10 cellular contexts compared by ENCODE assay signal in the genomic region with DNA sequence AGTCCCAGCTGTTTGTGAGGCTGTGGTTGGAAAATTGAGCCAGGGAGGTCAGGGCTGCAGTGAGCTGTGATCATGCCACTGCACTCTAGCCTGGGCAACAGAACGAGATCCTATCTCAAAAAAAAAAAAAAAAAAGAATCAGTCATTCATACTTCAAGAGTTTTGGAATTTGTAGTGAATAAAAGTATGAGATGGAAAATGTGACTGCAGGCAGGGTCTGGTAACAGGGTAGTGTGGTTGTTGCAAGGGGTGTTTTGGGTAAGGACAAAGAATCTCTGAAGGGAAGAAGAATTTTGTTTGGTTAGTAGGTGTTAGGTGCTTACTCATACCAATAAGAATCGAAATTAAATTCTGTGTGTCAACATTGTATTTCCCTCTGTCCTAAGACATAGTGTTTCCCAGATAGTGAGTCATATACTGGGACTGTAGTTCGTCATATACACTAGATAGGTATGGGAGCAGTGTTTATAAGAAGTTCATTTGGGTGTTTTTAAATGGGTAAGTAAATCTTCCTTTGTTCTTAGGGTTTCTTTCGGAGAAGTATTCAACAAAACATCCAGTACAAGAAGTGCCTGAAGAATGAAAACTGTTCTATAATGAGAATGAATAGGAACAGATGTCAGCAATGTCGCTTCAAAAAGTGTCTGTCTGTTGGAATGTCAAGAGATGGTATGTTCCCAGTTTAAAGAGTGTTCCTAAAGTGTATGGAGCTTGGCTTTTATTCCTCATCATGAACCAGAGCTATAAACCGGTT. TPM values are rescaled to one million over a fixed set of nuclear protein-coding genes. Genes with fewer than 3 reads are reported as not detected.
A peak's percentile ranks its signal among the peaks of the same experiment; 100 is the strongest.
DNase-seq lines count a peak whose midpoint lies in the region; ATAC-seq and TF ChIP-seq lines count a peak whose summit lies in the region.
"Had no signal": no experiment of that assay in that cellular context is flagged by ENCODE, and none has a peak within 500 bp of the region (broad histone marks: within the 10 kb centered on the region; RNA-seq: fewer than 3 reads in every experiment).

No MANE protein-coding gene starts in this region.

- no peak overlapping the region for H2AFZ ChIP-seq in GM23338

- H3K4me1 Mint-ChIP-seq in GM23338 (no peaks in the 10 kb centered on the region), immature natural killer cell (peaks cover 25 to 47% of the 10 kb centered on the region in 2 donors)
- peaks cover 6% of the 10 kb centered on the region for H3K4me1 Mint-ChIP-seq in activated T-helper 2 cell treated with anti-CD3 and anti-CD28 coated beads, Interferon-gamma antibody, Interleukin-2, Interleukin-4, amounts not matched to agents 10 μg/mL and 5 μg/mL and 100 μg/mL, durations not matched to agents 14 hours and 24 hours and 36 hours (ENCODE audit: low read depth)

- peaks cover 11% of the 10 kb centered on the region; the same call in 1 of the 2 replicates for H4K20me1 ChIP-seq in GM23338 (replicated peaks; ENCODE audit: insufficient read depth)

- H3F3A ChIP-seq in GM23338 (replicated peaks; ENCODE audit: low read depth) = 0 out of 2 replicates have a peak, but pooled peaks cover 5% of the 10 kb centered on the region

- no peaks in the 10 kb centered on the region for H3K4me1 ChIP-seq in GM23338 (ENCODE audit: insufficient read depth)

- H3K27ac Mint-ChIP-seq in GM23338 = no peak overlapping the region
- H3K27ac Mint-ChIP-seq in activated T-helper 2 cell treated with anti-CD3 and anti-CD28 coated beads, Interferon-gamma antibody, Interleukin-2, Interleukin-4, amounts not matched to agents 10 μg/mL and 5 μg/mL and 100 μg/mL, durations not matched to agents 14 hours and 24 hours and 36 hours = peak overlapping the region; percentile 18
- peak overlapping the region; percentile 1 to 61 (median 20) for H3K27ac Mint-ChIP-seq in immature natural killer cell
- H3K27ac Mint-ChIP-seq: endodermal cell had no signal

- peaks cover 35% of the 10 kb centered on the region for H3K79me2 ChIP-seq in GM23338 (replicated peaks; ENCODE audit: insufficient read depth)

- H3K36me3 ChIP-seq in GM23338 (ENCODE audit: insufficient read depth) = peaks cover 10% of the 10 kb centered on the region

- H3K27me3 ChIP-seq in GM23338 (ENCODE audit: insufficient read depth) = no peaks in the 10 kb centered on the region

- ATAC-seq in GM23338 (no peak), HG03439 (IDR thresholded peaks at IDR 0.05; ENCODE audit: unreplicated experiment) (no peak)

- H3K36me3 Mint-ChIP-seq in GM23338 (ENCODE audit: low read depth) (peaks cover 66% of the 10 kb centered on the region), immature natural killer cell (peaks cover 25 to 52% (median 26%) of the 10 kb centered on the region in 3 donors)
- H3K36me3 Mint-ChIP-seq in activated T-helper 2 cell treated with anti-CD3 and anti-CD28 coated beads, Interferon-gamma antibody, Interleukin-2, Interleukin-4, amounts not matched to agents 10 μg/mL and 5 μg/mL and 100 μg/mL, durations not matched to agents 14 hours and 24 hours and 36 hours (ENCODE audit: low read depth) = no peaks in the 10 kb centered on the region

- no peak overlapping the region for H3K4me3 ChIP-seq in GM23338
- H3K4me3 ChIP-seq: SK-N-MC had no signal

- no peaks in the 10 kb centered on the region for H3K27me3 Mint-ChIP-seq in GM23338 (ENCODE audit: insufficient read depth, low read depth, poor library complexity)
- no peaks in the 10 kb centered on the region for H3K27me3 Mint-ChIP-seq in activated T-helper 2 cell treated with anti-CD3 and anti-CD28 coated beads, Interferon-gamma antibody, Interleukin-2, Interleukin-4, amounts not matched to agents 10 μg/mL and 5 μg/mL and 100 μg/mL, durations not matched to agents 14 hours and 24 hours and 36 hours (ENCODE audit: low read depth)
- peaks cover 2 to 18% (median 12%) of the 10 kb centered on the region in 3 donors for H3K27me3 Mint-ChIP-seq in immature natural killer cell (ENCODE audit: low read depth in 3 of 3)

- no peaks in the 10 kb centered on the region for H3K9me2 ChIP-seq in GM23338 (ENCODE audit: insufficient read depth)

- H3K4me2 ChIP-seq in GM23338 = no peak overlapping the region

- H3K27ac ChIP-seq in GM23338 (ENCODE audit: low read depth) = 0 out of 2 replicates have a peak overlapping the region, but pooled peaks have one; percentile 17
- H3K27ac ChIP-seq: SK-N-MC had no signal

- H3K9me3 Mint-ChIP-seq in GM23338 (no peaks in the 10 kb centered on the region), immature natural killer cell (no peaks in the 10 kb centered on the region)
- no peaks in the 10 kb centered on the region for H3K9me3 Mint-ChIP-seq in activated T-helper 2 cell treated with anti-CD3 and anti-CD28 coated beads, Interferon-gamma antibody, Interleukin-2, Interleukin-4, amounts not matched to agents 10 μg/mL and 5 μg/mL and 100 μg/mL, durations not matched to agents 14 hours and 24 hours and 36 hours
- H3K9me3 Mint-ChIP-seq: endodermal cell had no signal

- DNase-seq in A172 (ENCODE audit: low spot score) = peak; percentile 93
- peak; percentile 25 for DNase-seq in GM23338 (ENCODE audit: low spot score)
- DNase-seq in activated T-helper 2 cell treated with anti-CD3 and anti-CD28 coated beads, Interferon-gamma antibody, Interleukin-2, Interleukin-4, amounts not matched to agents 10 μg/mL and 5 μg/mL and 100 μg/mL, durations not matched to agents 14 hours and 24 hours and 36 hours (ENCODE audit: low spot score) = no peak
- DNase-seq in immature natural killer cell = no peak
- DNase-seq in stimulated activated CD8-positive, alpha-beta memory T cell treated with anti-CD3 and anti-CD28 coated beads, Interleukin-4, amount 100 ng/mL, for 48 hours = no peak
- no peak for DNase-seq in T-helper 9 cell
- no peak for DNase-seq in NCI-H510A (lab: John Stamatoyannopoulos, UW)
- DNase-seq: endodermal cell had no signal

- intact Hi-C loops in activated T-helper 2 cell treated with anti-CD3 and anti-CD28 coated beads, Interferon-gamma antibody, Interleukin-2, Interleukin-4, amounts not matched to agents 10 μg/mL and 5 μg/mL and 100 μg/mL, durations not matched to agents 14 hours and 24 hours and 36 hours (cut with micrococcal nuclease) = no loop called here

- H3K4me3 Mint-ChIP-seq in GM23338 (no peak overlapping the region), immature natural killer cell (peak overlapping the region in 3 of 5 donors; percentile 1 to 7 (median 4))
- H3K4me3 Mint-ChIP-seq in activated T-helper 2 cell treated with anti-CD3 and anti-CD28 coated beads, Interferon-gamma antibody, Interleukin-2, Interleukin-4, amounts not matched to agents 10 μg/mL and 5 μg/mL and 100 μg/mL, durations not matched to agents 14 hours and 24 hours and 36 hours (ENCODE audit: low read depth) = no peak overlapping the region
- H3K4me3 Mint-ChIP-seq: endodermal cell had no signal

- no peak for TF ChIP-seq CTCF in GM23338 (conservative IDR thresholded peaks at IDR 0.05; ENCODE audit: low read depth in 2 of 2)

TF ChIP-seq in GM23338, 12 proteins besides CTCF, POLR2A, EP300 and RAD21 (continues in another document):
- TF ChIP-seq POLR2AphosphoS5 (IDR thresholded peaks at IDR 0.05; ENCODE audit: low read depth) (no peak), ZNF331 (CRISPR knock-in tag; IDR thresholded peaks at IDR 0.05; ENCODE audit: low read depth) (no peak)
- TF ChIP-seq, protein P1, sequence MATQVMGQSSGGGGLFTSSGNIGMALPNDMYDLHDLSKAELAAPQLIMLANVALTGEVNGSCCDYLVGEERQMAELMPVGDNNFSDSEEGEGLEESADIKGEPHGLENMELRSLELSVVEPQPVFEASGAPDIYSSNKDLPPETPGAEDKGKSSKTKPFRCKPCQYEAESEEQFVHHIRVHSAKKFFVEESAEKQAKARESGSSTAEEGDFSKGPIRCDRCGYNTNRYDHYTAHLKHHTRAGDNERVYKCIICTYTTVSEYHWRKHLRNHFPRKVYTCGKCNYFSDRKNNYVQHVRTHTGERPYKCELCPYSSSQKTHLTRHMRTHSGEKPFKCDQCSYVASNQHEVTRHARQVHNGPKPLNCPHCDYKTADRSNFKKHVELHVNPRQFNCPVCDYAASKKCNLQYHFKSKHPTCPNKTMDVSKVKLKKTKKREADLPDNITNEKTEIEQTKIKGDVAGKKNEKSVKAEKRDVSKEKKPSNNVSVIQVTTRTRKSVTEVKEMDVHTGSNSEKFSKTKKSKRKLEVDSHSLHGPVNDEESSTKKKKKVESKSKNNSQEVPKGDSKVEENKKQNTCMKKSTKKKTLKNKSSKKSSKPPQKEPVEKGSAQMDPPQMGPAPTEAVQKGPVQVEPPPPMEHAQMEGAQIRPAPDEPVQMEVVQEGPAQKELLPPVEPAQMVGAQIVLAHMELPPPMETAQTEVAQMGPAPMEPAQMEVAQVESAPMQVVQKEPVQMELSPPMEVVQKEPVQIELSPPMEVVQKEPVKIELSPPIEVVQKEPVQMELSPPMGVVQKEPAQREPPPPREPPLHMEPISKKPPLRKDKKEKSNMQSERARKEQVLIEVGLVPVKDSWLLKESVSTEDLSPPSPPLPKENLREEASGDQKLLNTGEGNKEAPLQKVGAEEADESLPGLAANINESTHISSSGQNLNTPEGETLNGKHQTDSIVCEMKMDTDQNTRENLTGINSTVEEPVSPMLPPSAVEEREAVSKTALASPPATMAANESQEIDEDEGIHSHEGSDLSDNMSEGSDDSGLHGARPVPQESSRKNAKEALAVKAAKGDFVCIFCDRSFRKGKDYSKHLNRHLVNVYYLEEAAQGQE (IDR thresholded peaks at IDR 0.05; ENCODE audit: unreplicated experiment) = no peak

RNA-seq across cellular contexts. Expression of gene NR1D2, which starts 14.2 kb away (rescaled TPM):
- 27.6 and 35.2 TPM in 2 replicates for total RNA-seq in A172 (2014; rRNA removed; shearing (Covaris generic))
- 18.6 and 20.7 TPM in 2 replicates for total RNA-seq in GM23338 (2014; rRNA removed; shearing (Covaris generic))
- polyA plus RNA-seq in GM23338 (2016; fragmentation: Nextera tagmentation; extraction: Ambion mirVana) = 4.6 and 6.6 TPM in 2 replicates
- total RNA-seq in activated T-helper 2 cell treated with anti-CD3 and anti-CD28 coated beads, Interferon-gamma antibody, Interleukin-2, Interleukin-4, amounts not matched to agents 10 μg/mL and 5 μg/mL and 100 μg/mL, durations not matched to agents 14 hours and 24 hours and 36 hours = 2.5 and 3.3 TPM in 2 replicates
- 10 to 100 TPM; 15.5 to 24.4 (median 16.2) TPM for polyA plus RNA-seq in immature natural killer cell

RNA-seq across cellular contexts. Expression of gene RPL15, which starts 42.4 kb away (rescaled TPM):
- 1,056 and 1,847 TPM in 2 replicates for total RNA-seq in A172 (2014; rRNA removed; shearing (Covaris generic))
- total RNA-seq in GM23338 (2014; rRNA removed; shearing (Covaris generic)) = 2,713 and 2,868 TPM in 2 replicates
- polyA plus RNA-seq in GM23338 (2016; fragmentation: Nextera tagmentation; extraction: Ambion mirVana) (3,117 and 3,223 TPM in 2 replicates), immature natural killer cell (1,000 to 10,000 TPM; 2,712 to 5,031 (median 2,871) TPM)
- total RNA-seq in activated T-helper 2 cell treated with anti-CD3 and anti-CD28 coated beads, Interferon-gamma antibody, Interleukin-2, Interleukin-4, amounts not matched to agents 10 μg/mL and 5 μg/mL and 100 μg/mL, durations not matched to agents 14 hours and 24 hours and 36 hours = 1,859 and 1,865 TPM in 2 replicates

RNA-seq across cellular contexts. Expression of gene NKIRAS1, which starts 42.5 kb away (rescaled TPM):
- total RNA-seq in A172 (2014; rRNA removed; shearing (Covaris generic)) = 29.4 and 39.4 TPM in 2 replicates
- 7.6 and 9.7 TPM in 2 replicates for total RNA-seq in GM23338 (2014; rRNA removed; shearing (Covaris generic))
- polyA plus RNA-seq in GM23338 (2016; fragmentation: Nextera tagmentation; extraction: Ambion mirVana) (5.9 and 9.2 TPM in 2 replicates), immature natural killer cell (1 to 10 TPM; 2.1 to 4.7 (median 4.0) TPM)
- total RNA-seq in activated T-helper 2 cell treated with anti-CD3 and anti-CD28 coated beads, Interferon-gamma antibody, Interleukin-2, Interleukin-4, amounts not matched to agents 10 μg/mL and 5 μg/mL and 100 μg/mL, durations not matched to agents 14 hours and 24 hours and 36 hours = 2.3 TPM in 2 replicates

Comparison
In these comparisons a context has a peak if more than half of its experiments do, and no peak if none do; other contexts are left out.
1. DNase-seq: peak in A172 (single experiment) and GM23338 (single experiment); none in activated T-helper 2 cell treated with anti-CD3 and anti-CD28 coated beads, Interferon-gamma antibody, Interleukin-2, Interleukin-4, amounts not matched to agents 10 μg/mL and 5 μg/mL and 100 μg/mL, durations not matched to agents 14 hours and 24 hours and 36 hours (single experiment), immature natural killer cell (0 of 3), stimulated activated CD8-positive, alpha-beta memory T cell treated with anti-CD3 and anti-CD28 coated beads, Interleukin-4, amount 100 ng/mL, for 48 hours (single experiment), T-helper 9 cell (single experiment) and NCI-H510A (single experiment).
2. H3K4me3 Mint-ChIP-seq: peak in immature natural killer cell (3 of 5); none in GM23338 (single experiment) and activated T-helper 2 cell treated with anti-CD3 and anti-CD28 coated beads, Interferon-gamma antibody, Interleukin-2, Interleukin-4, amounts not matched to agents 10 μg/mL and 5 μg/mL and 100 μg/mL, durations not matched to agents 14 hours and 24 hours and 36 hours (single experiment).